In genomic region chr21:46171996-46172862, GRCh38 we compare ENCODE assay signal across 17 cellular contexts. TPM values are rescaled to one million over a fixed set of nuclear protein-coding genes. Genes with fewer than 3 reads are reported as not detected.
DNase-seq lines count a peak whose midpoint lies in the region; ATAC-seq and TF ChIP-seq lines count a peak whose summit lies in the region.
"Had no signal": no experiment of that assay in that cellular context is flagged by ENCODE, and none has a peak within 500 bp of the region (broad histone marks: within the 10 kb centered on the region; RNA-seq: fewer than 3 reads in every experiment).

No MANE protein-coding gene starts in this region.

- TF ChIP-seq CTCF in OCI-LY7 (conservative IDR thresholded peaks at IDR 0.05; ENCODE audit: low read length) = no peak
- TF ChIP-seq CTCF in chondrocyte (IDR thresholded peaks at IDR 0.05) = no peak
- TF ChIP-seq CTCF in suprapubic skin (IDR thresholded peaks at IDR 0.05) = no peak

- no peaks in the 10 kb centered on the region for H3K79me2 ChIP-seq in OCI-LY7 (ENCODE audit: insufficient read depth, low read depth, low read length)

- H3K27ac Mint-ChIP-seq in chondrocyte (ENCODE audit: unreplicated experiment) = no peak overlapping the region
- H3K27ac Mint-ChIP-seq: GM23338 had no signal

- H3K36me3 Mint-ChIP-seq in chondrocyte (ENCODE audit: low read depth) = peaks cover 17% of the 10 kb centered on the region

- H3K9me2 ChIP-seq in OCI-LY7 (ENCODE audit: insufficient read depth, low read length) = no peaks in the 10 kb centered on the region

- no peak overlapping the region for H3K27ac ChIP-seq in OCI-LY7 (ENCODE audit: low read depth, low read length, poor library complexity, severe bottlenecking)
- no peak overlapping the region for H3K27ac ChIP-seq in suprapubic skin
- H3K27ac ChIP-seq: KMS-11, transverse colon had no signal

- no TSS peak for BruUV-seq in OCI-LY7 (replicated peaks; lab: Mats Ljungman, UMichigan)

- intact Hi-C loops in OCI-LY7 (cut with micrococcal nuclease; ENCODE audit: unreplicated experiment) = no loop called here

- H3K4me3 Mint-ChIP-seq in chondrocyte (ENCODE audit: unreplicated experiment) = no peak overlapping the region
- H3K4me3 Mint-ChIP-seq: GM23338 had no signal

- H3K27me3 Mint-ChIP-seq in chondrocyte (ENCODE audit: low read depth) = no peaks in the 10 kb centered on the region

- H3K36me3 ChIP-seq in OCI-LY7 (ENCODE audit: insufficient read depth, low read length) = no peaks in the 10 kb centered on the region
- H3K36me3 ChIP-seq in suprapubic skin = no peaks in the 10 kb centered on the region
- H3K36me3 ChIP-seq: transverse colon had no signal

- no peak overlapping the region for H3K4me2 ChIP-seq in OCI-LY7 (ENCODE audit: low read length)
- H3K4me2 ChIP-seq: GM23338, KMS-11 had no signal

- H3K27me3 ChIP-seq in suprapubic skin = no peaks in the 10 kb centered on the region
- H3K27me3 ChIP-seq: transverse colon had no signal

- H2AFZ ChIP-seq in OCI-LY7 (ENCODE audit: low read length) = no peak overlapping the region
- H2AFZ ChIP-seq: GM23338 had no signal

- peaks cover 31% of the 10 kb centered on the region for H3K9me3 Mint-ChIP-seq in chondrocyte (ENCODE audit: low read depth)

- TF ChIP-seq EP300 in suprapubic skin (IDR thresholded peaks at IDR 0.05) = no peak

- H3K4me1 ChIP-seq in OCI-LY7 (ENCODE audit: insufficient read depth, low read length, poor library complexity, severe bottlenecking) (peaks cover 9% of the 10 kb centered on the region), suprapubic skin (no peaks in the 10 kb centered on the region)
- H3K4me1 ChIP-seq: Caco-2, transverse colon had no signal

- H3K4me1 Mint-ChIP-seq in chondrocyte (ENCODE audit: low read depth) = no peaks in the 10 kb centered on the region

- H3K9me3 ChIP-seq in OCI-LY7 (ENCODE audit: low read length) (no peaks in the 10 kb centered on the region), suprapubic skin (no peaks in the 10 kb centered on the region)
- H3K9me3 ChIP-seq: transverse colon had no signal

- WGBS in suprapubic skin = 85% methylated on average over 20 of the region's 21 CpGs

- CTCF ChIA-PET in OCI-LY7 (lab: Charles Lee; ENCODE audit: unreplicated experiment) = no interaction called here

- peak; percentile 4 for DNase-seq in OCI-LY7 (ENCODE audit: low spot score)
- peak; percentile 61 for DNase-seq in chondrocyte (ENCODE audit: low spot score)
- peak; percentile 27 for DNase-seq in left kidney (ENCODE audit: low read depth, low spot score)
- peak; percentile 27 to 59 for DNase-seq in suprapubic skin (ENCODE audit: low spot score in 2 of 2)
- DNase-seq in anterior cingulate cortex (lab: John Stamatoyannopoulos, UW) = no peak
- DNase-seq in NCI-H1436 treated with DMSO at 0.1 percent for 48 hours (lab: John Stamatoyannopoulos, UW) = no peak
- DNase-seq: activated CD4-positive, alpha-beta T cell treated with anti-CD3 and anti-CD28 coated beads, Interleukin-2, amount 50 U/mL, for 1 hour; activated naive CD4-positive, alpha-beta T cell treated with anti-CD3 and anti-CD28 coated beads, Interleukin-2, amount 50 U/mL, for 16 hours; AML-193; Caco-2; kidney glomerular epithelial cell; NCI-H2081 treated with DMSO at 0.1 percent for 48 hours; NCI-H524 treated with DMSO at 0.1 percent for 48 hours; transverse colon had no signal

- no peaks in the 10 kb centered on the region for H4K20me1 ChIP-seq in OCI-LY7 (ENCODE audit: insufficient read depth, low read length)

- no peak for TF ChIP-seq POLR2A in suprapubic skin (IDR thresholded peaks at IDR 0.05)

- H3K4me3 ChIP-seq in OCI-LY7 (ENCODE audit: low read depth, low read length, poor library complexity, severe bottlenecking) = no peak overlapping the region
- H3K4me3 ChIP-seq in suprapubic skin = no peak overlapping the region
- H3K4me3 ChIP-seq: GM23338, transverse colon had no signal

- POLR2A ChIA-PET in OCI-LY7 (lab: Charles Lee) = no interaction called here

- no peak for ATAC-seq in GM21381 (IDR thresholded peaks at IDR 0.05; ENCODE audit: unreplicated experiment)

RNA-seq across cellular contexts. Expression of gene SPATC1L, which starts 12.0 kb away (rescaled TPM):
- 2.0 and 4.7 TPM in 2 replicates for total RNA-seq in OCI-LY7 (2014; rRNA removed; shearing (Covaris generic))
- total RNA-seq in OCI-LY7 (2022) (8.3 and 10.4 TPM in 2 replicates), chondrocyte (14.0 to 18.5 TPM (median 14.1 TPM) in 3 replicates), suprapubic skin (10 to 100 TPM in 2 of 4 donors, 1 to 10 TPM in 2; 2.5 to 15.0 (median 6.9) TPM)

RNA-seq across cellular contexts. Expression of gene FTCD, which starts 16.9 kb away (rescaled TPM):
- 0.06 and 0.21 TPM in 2 replicates for total RNA-seq in OCI-LY7 (2014; rRNA removed; shearing (Covaris generic))
- total RNA-seq in OCI-LY7 (2022) (0.41 and 1.1 TPM in 2 replicates), chondrocyte (1.7 to 4.1 TPM (median 1.7 TPM) in 3 replicates), suprapubic skin (not detected)
- total RNA-seq: transverse colon had no signal

RNA-seq across cellular contexts. Expression of gene LSS, which starts 56.3 kb away (rescaled TPM):
- 33.9 and 45.4 TPM in 2 replicates for total RNA-seq in OCI-LY7 (2014; rRNA removed; shearing (Covaris generic))
- total RNA-seq in OCI-LY7 (2022) (97.5 and 137 TPM in 2 replicates), chondrocyte (93.2 to 110 TPM (median 107 TPM) in 3 replicates), suprapubic skin (100 to 1,000 TPM; 128 to 251 (median 164) TPM)

Comparison
In these comparisons a context has a peak if more than half of its experiments do, and no peak if none do; other contexts are left out.
1. DNase-seq: peak in OCI-LY7 (single experiment), chondrocyte (single experiment), left kidney (single experiment) and suprapubic skin (2 of 2); none in anterior cingulate cortex (0 of 58) and NCI-H1436 treated with DMSO at 0.1 percent for 48 hours (single experiment).